In the genomic region with DNA sequence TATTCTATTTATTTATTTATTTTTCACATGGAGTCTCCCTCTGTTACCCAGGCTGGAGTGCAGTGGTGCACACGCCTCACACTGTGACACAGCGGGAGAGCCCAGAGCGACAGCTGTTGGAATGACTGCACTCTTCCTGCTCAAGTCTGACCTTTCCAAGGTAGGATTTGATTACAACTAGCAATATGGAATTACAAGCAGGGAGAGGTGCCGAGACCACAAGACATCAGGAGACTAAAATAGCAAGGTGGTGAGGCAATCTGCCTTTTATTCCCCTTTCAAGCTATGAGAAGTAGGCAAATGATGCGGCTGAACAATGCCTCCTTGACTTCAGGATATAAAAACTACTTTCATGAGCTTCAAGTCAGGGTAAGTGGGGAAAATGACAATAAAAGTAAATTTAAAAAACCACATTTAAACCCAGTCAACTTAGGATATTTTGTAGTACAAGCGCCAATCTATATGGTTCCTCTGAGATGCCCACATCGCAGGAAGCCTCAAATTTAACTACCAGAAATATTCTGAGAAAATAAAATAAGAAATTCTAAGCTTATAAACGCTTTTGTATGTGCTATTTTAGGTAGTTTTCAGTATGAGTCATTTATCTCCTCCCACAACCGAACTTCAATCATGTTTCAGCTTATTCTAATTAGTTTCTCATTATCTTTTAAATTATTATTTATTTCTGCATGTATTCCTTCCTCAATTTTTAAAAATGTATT, we compare ENCODE assay signal across 1 cellular context.
A peak's percentile ranks its signal among the peaks of the same experiment; 100 is the strongest.
TF ChIP-seq lines count a peak whose summit lies in the region.

No MANE protein-coding gene starts in this region.

TF ChIP-seq in GM12878, 131 proteins besides CTCF, POLR2A, EP300 and RAD21 (continued from another document and continues in another):
- TF ChIP-seq, protein P1, sequence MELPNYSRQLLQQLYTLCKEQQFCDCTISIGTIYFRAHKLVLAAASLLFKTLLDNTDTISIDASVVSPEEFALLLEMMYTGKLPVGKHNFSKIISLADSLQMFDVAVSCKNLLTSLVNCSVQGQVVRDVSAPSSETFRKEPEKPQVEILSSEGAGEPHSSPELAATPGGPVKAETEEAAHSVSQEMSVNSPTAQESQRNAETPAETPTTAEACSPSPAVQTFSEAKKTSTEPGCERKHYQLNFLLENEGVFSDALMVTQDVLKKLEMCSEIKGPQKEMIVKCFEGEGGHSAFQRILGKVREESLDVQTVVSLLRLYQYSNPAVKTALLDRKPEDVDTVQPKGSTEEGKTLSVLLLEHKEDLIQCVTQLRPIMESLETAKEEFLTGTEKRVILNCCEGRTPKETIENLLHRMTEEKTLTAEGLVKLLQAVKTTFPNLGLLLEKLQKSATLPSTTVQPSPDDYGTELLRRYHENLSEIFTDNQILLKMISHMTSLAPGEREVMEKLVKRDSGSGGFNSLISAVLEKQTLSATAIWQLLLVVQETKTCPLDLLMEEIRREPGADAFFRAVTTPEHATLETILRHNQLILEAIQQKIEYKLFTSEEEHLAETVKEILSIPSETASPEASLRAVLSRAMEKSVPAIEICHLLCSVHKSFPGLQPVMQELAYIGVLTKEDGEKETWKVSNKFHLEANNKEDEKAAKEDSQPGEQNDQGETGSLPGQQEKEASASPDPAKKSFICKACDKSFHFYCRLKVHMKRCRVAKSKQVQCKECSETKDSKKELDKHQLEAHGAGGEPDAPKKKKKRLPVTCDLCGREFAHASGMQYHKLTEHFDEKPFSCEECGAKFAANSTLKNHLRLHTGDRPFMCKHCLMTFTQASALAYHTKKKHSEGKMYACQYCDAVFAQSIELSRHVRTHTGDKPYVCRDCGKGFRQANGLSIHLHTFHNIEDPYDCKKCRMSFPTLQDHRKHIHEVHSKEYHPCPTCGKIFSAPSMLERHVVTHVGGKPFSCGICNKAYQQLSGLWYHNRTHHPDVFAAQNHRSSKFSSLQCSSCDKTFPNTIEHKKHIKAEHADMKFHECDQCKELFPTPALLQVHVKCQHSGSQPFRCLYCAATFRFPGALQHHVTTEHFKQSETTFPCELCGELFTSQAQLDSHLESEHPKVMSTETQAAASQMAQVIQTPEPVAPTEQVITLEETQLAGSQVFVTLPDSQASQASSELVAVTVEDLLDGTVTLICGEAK (IDR thresholded peaks at IDR 0.05; ENCODE audit: borderline replicate concordance): no peak
- TF ChIP-seq, protein P2, sequence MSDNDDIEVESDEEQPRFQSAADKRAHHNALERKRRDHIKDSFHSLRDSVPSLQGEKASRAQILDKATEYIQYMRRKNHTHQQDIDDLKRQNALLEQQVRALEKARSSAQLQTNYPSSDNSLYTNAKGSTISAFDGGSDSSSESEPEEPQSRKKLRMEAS (IDR thresholded peaks at IDR 0.05; ENCODE audit: low read depth, low read length): no peak
- no peak for TF ChIP-seq REST (IDR thresholded peaks at IDR 0.05; ENCODE audit: low read depth, low read length)
- no peak for TF ChIP-seq SMARCA5 (IDR thresholded peaks at IDR 0.05)
- TF ChIP-seq JUNB (IDR thresholded peaks at IDR 0.05): peak; percentile 84
- no peak for TF ChIP-seq EZH2 (IDR thresholded peaks at IDR 0.05; ENCODE audit: borderline replicate concordance, control insufficient read depth, low read depth, low read length)
- TF ChIP-seq, protein P3, sequence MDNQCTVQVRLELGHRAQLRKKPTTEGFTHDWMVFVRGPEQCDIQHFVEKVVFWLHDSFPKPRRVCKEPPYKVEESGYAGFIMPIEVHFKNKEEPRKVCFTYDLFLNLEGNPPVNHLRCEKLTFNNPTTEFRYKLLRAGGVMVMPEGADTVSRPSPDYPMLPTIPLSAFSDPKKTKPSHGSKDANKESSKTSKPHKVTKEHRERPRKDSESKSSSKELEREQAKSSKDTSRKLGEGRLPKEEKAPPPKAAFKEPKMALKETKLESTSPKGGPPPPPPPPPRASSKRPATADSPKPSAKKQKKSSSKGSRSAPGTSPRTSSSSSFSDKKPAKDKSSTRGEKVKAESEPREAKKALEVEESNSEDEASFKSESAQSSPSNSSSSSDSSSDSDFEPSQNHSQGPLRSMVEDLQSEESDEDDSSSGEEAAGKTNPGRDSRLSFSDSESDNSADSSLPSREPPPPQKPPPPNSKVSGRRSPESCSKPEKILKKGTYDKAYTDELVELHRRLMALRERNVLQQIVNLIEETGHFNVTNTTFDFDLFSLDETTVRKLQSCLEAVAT (IDR thresholded peaks at IDR 0.05): no peak
- 0 out of 2 replicates have a peak, but pooled peaks have one; percentile 17 for TF ChIP-seq BCL11A (IDR thresholded peaks at IDR 0.05; ENCODE audit: low read depth, low read length)
- no peak for TF ChIP-seq SREBF1 (IDR thresholded peaks at IDR 0.05; ENCODE audit: low read length)
- TF ChIP-seq CBFB (IDR thresholded peaks at IDR 0.05; ENCODE audit: low read depth): no peak
- no peak for TF ChIP-seq RFX5 (IDR thresholded peaks at IDR 0.05; ENCODE audit: low read depth, low read length)
- no peak for TF ChIP-seq STAT3 (IDR thresholded peaks at IDR 0.05; ENCODE audit: low read depth, low read length)
- TF ChIP-seq SUZ12 (IDR thresholded peaks at IDR 0.05; ENCODE audit: unreplicated experiment): no peak
- 0 out of 4 replicates have a peak, but pooled peaks of 1 of the 2 experiments have one; percentile 25 for TF ChIP-seq IKZF2 (IDR thresholded peaks at IDR 0.05)
- TF ChIP-seq, protein P4, sequence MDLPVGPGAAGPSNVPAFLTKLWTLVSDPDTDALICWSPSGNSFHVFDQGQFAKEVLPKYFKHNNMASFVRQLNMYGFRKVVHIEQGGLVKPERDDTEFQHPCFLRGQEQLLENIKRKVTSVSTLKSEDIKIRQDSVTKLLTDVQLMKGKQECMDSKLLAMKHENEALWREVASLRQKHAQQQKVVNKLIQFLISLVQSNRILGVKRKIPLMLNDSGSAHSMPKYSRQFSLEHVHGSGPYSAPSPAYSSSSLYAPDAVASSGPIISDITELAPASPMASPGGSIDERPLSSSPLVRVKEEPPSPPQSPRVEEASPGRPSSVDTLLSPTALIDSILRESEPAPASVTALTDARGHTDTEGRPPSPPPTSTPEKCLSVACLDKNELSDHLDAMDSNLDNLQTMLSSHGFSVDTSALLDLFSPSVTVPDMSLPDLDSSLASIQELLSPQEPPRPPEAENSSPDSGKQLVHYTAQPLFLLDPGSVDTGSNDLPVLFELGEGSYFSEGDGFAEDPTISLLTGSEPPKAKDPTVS (IDR thresholded peaks at IDR 0.05; ENCODE audit: low read depth, low read length): no peak
- TF ChIP-seq, protein P5, sequence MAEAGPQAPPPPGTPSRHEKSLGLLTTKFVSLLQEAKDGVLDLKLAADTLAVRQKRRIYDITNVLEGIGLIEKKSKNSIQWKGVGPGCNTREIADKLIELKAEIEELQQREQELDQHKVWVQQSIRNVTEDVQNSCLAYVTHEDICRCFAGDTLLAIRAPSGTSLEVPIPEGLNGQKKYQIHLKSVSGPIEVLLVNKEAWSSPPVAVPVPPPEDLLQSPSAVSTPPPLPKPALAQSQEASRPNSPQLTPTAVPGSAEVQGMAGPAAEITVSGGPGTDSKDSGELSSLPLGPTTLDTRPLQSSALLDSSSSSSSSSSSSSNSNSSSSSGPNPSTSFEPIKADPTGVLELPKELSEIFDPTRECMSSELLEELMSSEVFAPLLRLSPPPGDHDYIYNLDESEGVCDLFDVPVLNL (IDR thresholded peaks at IDR 0.05; ENCODE audit: low read depth, low read length): no peak
- peak; percentile 66; the same call in 1 of the 2 replicates for TF ChIP-seq NFIC (IDR thresholded peaks at IDR 0.05; ENCODE audit: low read depth, low read length)
- TF ChIP-seq, protein P6, sequence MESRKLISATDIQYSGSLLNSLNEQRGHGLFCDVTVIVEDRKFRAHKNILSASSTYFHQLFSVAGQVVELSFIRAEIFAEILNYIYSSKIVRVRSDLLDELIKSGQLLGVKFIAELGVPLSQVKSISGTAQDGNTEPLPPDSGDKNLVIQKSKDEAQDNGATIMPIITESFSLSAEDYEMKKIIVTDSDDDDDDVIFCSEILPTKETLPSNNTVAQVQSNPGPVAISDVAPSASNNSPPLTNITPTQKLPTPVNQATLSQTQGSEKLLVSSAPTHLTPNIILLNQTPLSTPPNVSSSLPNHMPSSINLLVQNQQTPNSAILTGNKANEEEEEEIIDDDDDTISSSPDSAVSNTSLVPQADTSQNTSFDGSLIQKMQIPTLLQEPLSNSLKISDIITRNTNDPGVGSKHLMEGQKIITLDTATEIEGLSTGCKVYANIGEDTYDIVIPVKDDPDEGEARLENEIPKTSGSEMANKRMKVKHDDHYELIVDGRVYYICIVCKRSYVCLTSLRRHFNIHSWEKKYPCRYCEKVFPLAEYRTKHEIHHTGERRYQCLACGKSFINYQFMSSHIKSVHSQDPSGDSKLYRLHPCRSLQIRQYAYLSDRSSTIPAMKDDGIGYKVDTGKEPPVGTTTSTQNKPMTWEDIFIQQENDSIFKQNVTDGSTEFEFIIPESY (IDR thresholded peaks at IDR 0.05): no peak
- no peak for TF ChIP-seq TCF3 (IDR thresholded peaks at IDR 0.05; ENCODE audit: borderline replicate concordance, insufficient read depth, low read depth, low read length)
- TF ChIP-seq RELB (IDR thresholded peaks at IDR 0.05; ENCODE audit: low read depth): no peak
- TF ChIP-seq SMAD5 (IDR thresholded peaks at IDR 0.05; ENCODE audit: low read depth): no peak
- TF ChIP-seq IRF3 (IDR thresholded peaks at IDR 0.05): no peak
- TF ChIP-seq USF2 (IDR thresholded peaks at IDR 0.05; ENCODE audit: borderline replicate concordance, low read depth, low read length): no peak
- peak; percentile 65 for TF ChIP-seq RUNX3 (IDR thresholded peaks at IDR 0.05; ENCODE audit: low read length)
- TF ChIP-seq EED (IDR thresholded peaks at IDR 0.05; ENCODE audit: low read depth): peak; percentile 56
- TF ChIP-seq ATF2 (IDR thresholded peaks at IDR 0.05; ENCODE audit: low read length): peak; percentile 30; the same call in 1 of the 2 replicates
